In genomic region chr12:104763163-104763805, GRCh38 we compare ENCODE assay signal across 11 cellular contexts.
A peak's percentile ranks its signal among the peaks of the same experiment; 100 is the strongest.
DNase-seq lines count a peak whose midpoint lies in the region; ATAC-seq and TF ChIP-seq lines count a peak whose summit lies in the region.
"Had no signal": no experiment of that assay in that cellular context is flagged by ENCODE, and none has a peak within 500 bp of the region (broad histone marks: within the 10 kb centered on the region; RNA-seq: fewer than 3 reads in every experiment).

No MANE protein-coding gene starts in this region.

- peaks cover 43% of the 10 kb centered on the region for H3K4me1 Mint-ChIP-seq in activated CD4-positive, alpha-beta T cell treated with anti-CD3 and anti-CD28 coated beads, Interleukin-2, amount 10 ng/mL, durations not matched to agents 24 days and 14 days
- H3K4me1 Mint-ChIP-seq in activated CD4-positive, alpha-beta memory T cell treated with anti-CD3 and anti-CD28 coated beads, Interleukin-2, amount 10 ng/mL, durations not matched to agents 7 days and 5 days: peaks cover 40% of the 10 kb centered on the region
- H3K4me1 Mint-ChIP-seq in natural killer cell: peaks cover 36 to 40% of the 10 kb centered on the region in 2 donors
- H3K4me1 Mint-ChIP-seq: mesothelial cell of epicardium had no signal

- H3K4me3 Mint-ChIP-seq in activated CD4-positive, alpha-beta T cell treated with anti-CD3 and anti-CD28 coated beads, Interleukin-2, amount 10 ng/mL, durations not matched to agents 24 days and 14 days: peak overlapping the region; percentile 66
- H3K4me3 Mint-ChIP-seq in activated CD4-positive, alpha-beta memory T cell treated with anti-CD3 and anti-CD28 coated beads, Interleukin-2, amount 10 ng/mL, durations not matched to agents 7 days and 5 days: no peak overlapping the region
- no peak overlapping the region for H3K4me3 Mint-ChIP-seq in natural killer cell
- H3K4me3 Mint-ChIP-seq: mesothelial cell of epicardium had no signal

- no peaks in the 10 kb centered on the region for H3K9me3 Mint-ChIP-seq in activated CD4-positive, alpha-beta T cell treated with anti-CD3 and anti-CD28 coated beads, Interleukin-2, amount 10 ng/mL, durations not matched to agents 24 days and 14 days
- H3K9me3 Mint-ChIP-seq in activated CD4-positive, alpha-beta memory T cell treated with anti-CD3 and anti-CD28 coated beads, Interleukin-2, amount 10 ng/mL, durations not matched to agents 7 days and 5 days: no peaks in the 10 kb centered on the region
- no peaks in the 10 kb centered on the region for H3K9me3 Mint-ChIP-seq in natural killer cell

- peak overlapping the region; percentile 77 for H3K27ac Mint-ChIP-seq in activated CD4-positive, alpha-beta T cell treated with anti-CD3 and anti-CD28 coated beads, Interleukin-2, amount 10 ng/mL, durations not matched to agents 24 days and 14 days
- H3K27ac Mint-ChIP-seq in activated CD4-positive, alpha-beta memory T cell treated with anti-CD3 and anti-CD28 coated beads, Interleukin-2, amount 10 ng/mL, durations not matched to agents 7 days and 5 days: peak overlapping the region; percentile 71
- peak overlapping the region; percentile 56 to 61 for H3K27ac Mint-ChIP-seq in natural killer cell
- H3K27ac Mint-ChIP-seq: mesothelial cell of epicardium had no signal

- POLR2A ChIA-PET in activated CD4-positive, alpha-beta memory T cell treated with anti-CD3 and anti-CD28 coated beads, Interleukin-2, amount 10 ng/mL, durations not matched to agents 7 days and 5 days (lab: Charles Lee): interaction anchor here (1.1 kb wide), 1 partner anchor 305 kb away, joined by 3 read pairs; no protein-coding TSS in a partner anchor

- H3K27me3 Mint-ChIP-seq in activated CD4-positive, alpha-beta T cell treated with anti-CD3 and anti-CD28 coated beads, Interleukin-2, amount 10 ng/mL, durations not matched to agents 24 days and 14 days: no peaks in the 10 kb centered on the region
- H3K27me3 Mint-ChIP-seq in activated CD4-positive, alpha-beta memory T cell treated with anti-CD3 and anti-CD28 coated beads, Interleukin-2, amount 10 ng/mL, durations not matched to agents 7 days and 5 days: no peaks in the 10 kb centered on the region
- H3K27me3 Mint-ChIP-seq in natural killer cell (ENCODE audit: low read depth in 2 of 2): no peaks in the 10 kb centered on the region

- peaks cover 17% of the 10 kb centered on the region for H3K36me3 Mint-ChIP-seq in activated CD4-positive, alpha-beta T cell treated with anti-CD3 and anti-CD28 coated beads, Interleukin-2, amount 10 ng/mL, durations not matched to agents 24 days and 14 days (ENCODE audit: low read depth)
- H3K36me3 Mint-ChIP-seq in activated CD4-positive, alpha-beta memory T cell treated with anti-CD3 and anti-CD28 coated beads, Interleukin-2, amount 10 ng/mL, durations not matched to agents 7 days and 5 days (ENCODE audit: low read depth): peaks cover 29% of the 10 kb centered on the region
- no peaks in the 10 kb centered on the region for H3K36me3 Mint-ChIP-seq in natural killer cell
- H3K36me3 Mint-ChIP-seq: mesothelial cell of epicardium had no signal

- ATAC-seq in HG03432 (IDR thresholded peaks at IDR 0.05; ENCODE audit: unreplicated experiment) (peak; percentile 55), natural killer cell (peak; percentile 61 to 70 (median 67)), GM19395 (IDR thresholded peaks at IDR 0.05; ENCODE audit: unreplicated experiment) (no peak), GM18867 (IDR thresholded peaks at IDR 0.05; ENCODE audit: unreplicated experiment) (no peak)

- no peak for TF ChIP-seq CTCF in natural killer cell (IDR thresholded peaks at IDR 0.05)

- intact Hi-C loops in activated CD4-positive, alpha-beta T cell treated with anti-CD3 and anti-CD28 coated beads, Interleukin-2, amount 10 ng/mL, durations not matched to agents 24 days and 14 days (cut with micrococcal nuclease): loop anchor here (1.0 to 5.0 kb wide), 2 partner anchors 92 to 169 kb away; no protein-coding TSS in a partner anchor
- intact Hi-C loops in natural killer cell (cut with micrococcal nuclease): no loop called here

- DNase-seq in activated CD4-positive, alpha-beta T cell treated with anti-CD3 and anti-CD28 coated beads, Interleukin-2, amount 10 ng/mL, durations not matched to agents 24 days and 14 days: peak; percentile 73
- no peak for DNase-seq in activated CD4-positive, alpha-beta T cell treated with anti-CD3 and anti-CD28 coated beads, Interleukin-2, amount 50 U/mL, for 4 hours
- no peak for DNase-seq in activated CD4-positive, alpha-beta memory T cell treated with anti-CD3 and anti-CD28 coated beads, Interleukin-2, amount 10 ng/mL, durations not matched to agents 7 days and 5 days
- DNase-seq in natural killer cell (no peak), anterior cingulate cortex (lab: John Stamatoyannopoulos, UW) (no peak)
- DNase-seq: esophagus squamous epithelium, NCI-H1092 treated with DMSO at 0.1 percent for 48 hours had no signal

- CTCF ChIA-PET in activated CD4-positive, alpha-beta memory T cell treated with anti-CD3 and anti-CD28 coated beads, Interleukin-2, amount 10 ng/mL, durations not matched to agents 7 days and 5 days (lab: Charles Lee): interaction anchor here (0.6 to 2.5 kb wide), 6 partner anchors 11 to 1478 kb away, joined by 3 to 12 read pairs (median 4); no protein-coding TSS in a partner anchor

Comparison
In these comparisons a context has a peak if more than half of its experiments do, and no peak if none do; other contexts are left out.
1. ATAC-seq: peak in HG03432 (single experiment) and natural killer cell (3 of 3); none in GM19395 (single experiment) and GM18867 (single experiment).
2. Peak in every context shown above with its lines, with median percentiles within 50 percentile points of each other: H3K27ac Mint-ChIP-seq.